In genomic region chr12:56677680-56678079, GRCh38 we compare ENCODE assay signal across 11 cellular contexts. TPM values are rescaled to one million over a fixed set of nuclear protein-coding genes. Genes with fewer than 3 reads are reported as not detected.
DNase-seq lines count a peak whose midpoint lies in the region; ATAC-seq and TF ChIP-seq lines count a peak whose summit lies in the region.
"Had no signal": no experiment of that assay in that cellular context is flagged by ENCODE, and none has a peak within 500 bp of the region (broad histone marks: within the 10 kb centered on the region; RNA-seq: fewer than 3 reads in every experiment).

No MANE protein-coding gene starts in this region.

- H3K4me3 ChIP-seq in aorta (ENCODE audit: low read length in 2 of 2) = no peak overlapping the region
- H3K4me3 ChIP-seq: lung had no signal

- H3K27me3 Mint-ChIP-seq in activated naive CD4-positive, alpha-beta T cell treated with anti-CD3 and anti-CD28 coated beads, Interleukin-2, amount 50 U/mL, for 24 hours = no peaks in the 10 kb centered on the region
- no peaks in the 10 kb centered on the region for H3K27me3 Mint-ChIP-seq in activated T-helper 2 cell treated with anti-CD3 and anti-CD28 coated beads, Interferon-gamma antibody, Interleukin-2, Interleukin-4, amounts not matched to agents 10 μg/mL and 5 μg/mL and 100 μg/mL, durations not matched to agents 14 hours and 24 hours and 36 hours (ENCODE audit: low read depth)
- no peaks in the 10 kb centered on the region for H3K27me3 Mint-ChIP-seq in type B pancreatic cell
- peaks cover 0 to 2% (median 0%) of the 10 kb centered on the region in 3 donors for H3K27me3 Mint-ChIP-seq in CD14-positive monocyte (ENCODE audit: low read depth in 3 of 3)

- ATAC-seq in HG03045 (IDR thresholded peaks at IDR 0.05; ENCODE audit: unreplicated experiment) (peak; percentile 45), aorta (ENCODE audit: low FRiP score) (no peak), HG03025 (IDR thresholded peaks at IDR 0.05; ENCODE audit: low FRiP score, unreplicated experiment) (no peak)

- H3K27me3 ChIP-seq in aorta (ENCODE audit: control insufficient read depth in 1 of 2, insufficient read depth in 2 of 2, low read length in 1 of 2) = no peaks in the 10 kb centered on the region
- H3K27me3 ChIP-seq: BE2C had no signal

- 76 to 83% methylated on average over 1 of the region's 1 CpG for whole genome bisulfite sequencing in aorta, 2 donors

- peaks cover 14% of the 10 kb centered on the region for H3K36me3 Mint-ChIP-seq in activated naive CD4-positive, alpha-beta T cell treated with anti-CD3 and anti-CD28 coated beads, Interleukin-2, amount 50 U/mL, for 24 hours
- peaks cover 58% of the 10 kb centered on the region for H3K36me3 Mint-ChIP-seq in activated T-helper 2 cell treated with anti-CD3 and anti-CD28 coated beads, Interferon-gamma antibody, Interleukin-2, Interleukin-4, amounts not matched to agents 10 μg/mL and 5 μg/mL and 100 μg/mL, durations not matched to agents 14 hours and 24 hours and 36 hours (ENCODE audit: low read depth)
- H3K36me3 Mint-ChIP-seq in type B pancreatic cell (peaks cover 16% of the 10 kb centered on the region), CD14-positive monocyte (peaks cover 21 to 54% of the 10 kb centered on the region in 2 donors)

- H3K4me1 ChIP-seq in aorta (ENCODE audit: control insufficient read depth in 1 of 2, insufficient read depth in 2 of 2, low read length in 2 of 2) = no peaks in the 10 kb centered on the region
- H3K4me1 ChIP-seq: BE2C had no signal

- H3K27ac Mint-ChIP-seq in activated naive CD4-positive, alpha-beta T cell treated with anti-CD3 and anti-CD28 coated beads, Interleukin-2, amount 50 U/mL, for 24 hours = peak overlapping the region; percentile 85
- H3K27ac Mint-ChIP-seq in activated T-helper 2 cell treated with anti-CD3 and anti-CD28 coated beads, Interferon-gamma antibody, Interleukin-2, Interleukin-4, amounts not matched to agents 10 μg/mL and 5 μg/mL and 100 μg/mL, durations not matched to agents 14 hours and 24 hours and 36 hours = peak overlapping the region; percentile 67
- H3K27ac Mint-ChIP-seq in type B pancreatic cell = peak overlapping the region; percentile 10
- H3K27ac Mint-ChIP-seq in CD14-positive monocyte = peak overlapping the region in 3 of 7 donors; percentile 46 to 87 (median 46)

- H3K27ac ChIP-seq in aorta (ENCODE audit: low read depth in 1 of 2, low read length in 2 of 2) = no peak overlapping the region

- H3K4me1 Mint-ChIP-seq in activated naive CD4-positive, alpha-beta T cell treated with anti-CD3 and anti-CD28 coated beads, Interleukin-2, amount 50 U/mL, for 24 hours = peaks cover 64% of the 10 kb centered on the region
- H3K4me1 Mint-ChIP-seq in activated T-helper 2 cell treated with anti-CD3 and anti-CD28 coated beads, Interferon-gamma antibody, Interleukin-2, Interleukin-4, amounts not matched to agents 10 μg/mL and 5 μg/mL and 100 μg/mL, durations not matched to agents 14 hours and 24 hours and 36 hours (ENCODE audit: low read depth) = peaks cover 35% of the 10 kb centered on the region
- H3K4me1 Mint-ChIP-seq in type B pancreatic cell (ENCODE audit: unreplicated experiment) = peaks cover 4% of the 10 kb centered on the region
- H3K4me1 Mint-ChIP-seq in CD14-positive monocyte = peaks cover 7% of the 10 kb centered on the region

- no peak for DNase-seq in activated naive CD4-positive, alpha-beta T cell (lab: John Stamatoyannopoulos, UW)
- DNase-seq in activated T-helper 2 cell treated with anti-CD3 and anti-CD28 coated beads, Interferon-gamma antibody, Interleukin-2, Interleukin-4, amounts not matched to agents 10 μg/mL and 5 μg/mL and 100 μg/mL, durations not matched to agents 14 hours and 24 hours and 36 hours (ENCODE audit: low spot score) = no peak
- DNase-seq in type B pancreatic cell (ENCODE audit: extremely low spot score, unreplicated experiment) (no peak), aorta (no peak), CD14-positive monocyte (ENCODE audit: low spot score) (no peak)
- DNase-seq: activated CD4-positive, CD25-positive, alpha-beta regulatory T cell; BE2C had no signal

- H3K9me3 Mint-ChIP-seq in activated naive CD4-positive, alpha-beta T cell treated with anti-CD3 and anti-CD28 coated beads, Interleukin-2, amount 50 U/mL, for 24 hours = no peaks in the 10 kb centered on the region
- H3K9me3 Mint-ChIP-seq in activated T-helper 2 cell treated with anti-CD3 and anti-CD28 coated beads, Interferon-gamma antibody, Interleukin-2, Interleukin-4, amounts not matched to agents 10 μg/mL and 5 μg/mL and 100 μg/mL, durations not matched to agents 14 hours and 24 hours and 36 hours = no peaks in the 10 kb centered on the region
- H3K9me3 Mint-ChIP-seq in type B pancreatic cell = no peaks in the 10 kb centered on the region
- no peaks in the 10 kb centered on the region for H3K9me3 Mint-ChIP-seq in CD14-positive monocyte

- H3K9me3 ChIP-seq in aorta (ENCODE audit: control insufficient read depth, low read length) = no peaks in the 10 kb centered on the region
- H3K9me3 ChIP-seq: BE2C had no signal

- H3K4me3 Mint-ChIP-seq in activated naive CD4-positive, alpha-beta T cell treated with anti-CD3 and anti-CD28 coated beads, Interleukin-2, amount 50 U/mL, for 24 hours = peak overlapping the region; percentile 52
- H3K4me3 Mint-ChIP-seq in activated T-helper 2 cell treated with anti-CD3 and anti-CD28 coated beads, Interferon-gamma antibody, Interleukin-2, Interleukin-4, amounts not matched to agents 10 μg/mL and 5 μg/mL and 100 μg/mL, durations not matched to agents 14 hours and 24 hours and 36 hours (ENCODE audit: low read depth) = no peak overlapping the region
- no peak overlapping the region for H3K4me3 Mint-ChIP-seq in type B pancreatic cell
- no peak overlapping the region for H3K4me3 Mint-ChIP-seq in CD14-positive monocyte

- no peaks in the 10 kb centered on the region for H3K36me3 ChIP-seq in aorta (ENCODE audit: control insufficient read depth in 1 of 2, insufficient read depth in 2 of 2, low read length in 1 of 2)

- TF ChIP-seq CTCF in type B pancreatic cell (conservative IDR thresholded peaks at IDR 0.05) = no peak
- no peak for TF ChIP-seq CTCF in CD14-positive monocyte (IDR thresholded peaks at IDR 0.05)

- intact Hi-C loops in activated T-helper 2 cell treated with anti-CD3 and anti-CD28 coated beads, Interferon-gamma antibody, Interleukin-2, Interleukin-4, amounts not matched to agents 10 μg/mL and 5 μg/mL and 100 μg/mL, durations not matched to agents 14 hours and 24 hours and 36 hours (cut with micrococcal nuclease) = no loop called here
- intact Hi-C loops in aorta (cut with DNase I) (no loop called here), CD14-positive monocyte (cut with micrococcal nuclease) (no loop called here)

RNA-seq across cellular contexts. Expression of gene PTGES3, which starts 10.4 kb away (rescaled TPM):
- 293 and 298 TPM in 2 replicates for total RNA-seq in activated T-helper 2 cell treated with anti-CD3 and anti-CD28 coated beads, Interferon-gamma antibody, Interleukin-2, Interleukin-4, amounts not matched to agents 10 μg/mL and 5 μg/mL and 100 μg/mL, durations not matched to agents 14 hours and 24 hours and 36 hours
- total RNA-seq in type B pancreatic cell (ENCODE audit: low replicate concordance) (219 and 222 TPM in 2 replicates), aorta (100 to 1,000 TPM; 148 to 153 TPM)
- polyA plus RNA-seq in aorta (100 to 1,000 TPM; 142 to 221 TPM), CD14-positive monocyte (100 to 1,000 TPM; 187 to 232 TPM)

RNA-seq across cellular contexts. Expression of gene ATP5F1B, which starts 31.9 kb away (rescaled TPM):
- total RNA-seq in activated T-helper 2 cell treated with anti-CD3 and anti-CD28 coated beads, Interferon-gamma antibody, Interleukin-2, Interleukin-4, amounts not matched to agents 10 μg/mL and 5 μg/mL and 100 μg/mL, durations not matched to agents 14 hours and 24 hours and 36 hours = 729 and 735 TPM in 2 replicates
- total RNA-seq in type B pancreatic cell (ENCODE audit: low replicate concordance) (692 and 828 TPM in 2 replicates), aorta (100 to 1,000 TPM; 216 to 262 TPM)
- polyA plus RNA-seq in aorta (100 to 1,000 TPM; 289 to 327 TPM), CD14-positive monocyte (1,000 to 10,000 TPM; 1,038 to 1,093 TPM)

RNA-seq across cellular contexts. Expression of gene NACA, which starts 47.4 kb away (rescaled TPM):
- 1,037 and 1,093 TPM in 2 replicates for total RNA-seq in activated T-helper 2 cell treated with anti-CD3 and anti-CD28 coated beads, Interferon-gamma antibody, Interleukin-2, Interleukin-4, amounts not matched to agents 10 μg/mL and 5 μg/mL and 100 μg/mL, durations not matched to agents 14 hours and 24 hours and 36 hours
- total RNA-seq in type B pancreatic cell (ENCODE audit: low replicate concordance) (988 and 997 TPM in 2 replicates), aorta (100 to 1,000 TPM; 575 to 674 TPM)
- polyA plus RNA-seq in aorta (1,000 to 10,000 TPM; 1,517 to 2,977 TPM), CD14-positive monocyte (100 to 1,000 TPM; 797 to 937 TPM)

RNA-seq across cellular contexts. Expression of gene BAZ2A, which starts 47.6 kb away (rescaled TPM):
- 124 and 131 TPM in 2 replicates for total RNA-seq in activated T-helper 2 cell treated with anti-CD3 and anti-CD28 coated beads, Interferon-gamma antibody, Interleukin-2, Interleukin-4, amounts not matched to agents 10 μg/mL and 5 μg/mL and 100 μg/mL, durations not matched to agents 14 hours and 24 hours and 36 hours
- total RNA-seq in type B pancreatic cell (ENCODE audit: low replicate concordance) (108 and 112 TPM in 2 replicates), aorta (100 to 1,000 TPM in 1 of 2 donors, 10 to 100 TPM in 1; 89.3 to 130 TPM)
- polyA plus RNA-seq in aorta (10 to 100 TPM; 15.2 to 35.2 TPM), CD14-positive monocyte (10 to 100 TPM in 1 of 2 donors, 1 to 10 TPM in 1; 8.9 to 21.1 TPM)
